Comparison of ENCODE assay signal across 26 cellular contexts in the genomic region with DNA sequence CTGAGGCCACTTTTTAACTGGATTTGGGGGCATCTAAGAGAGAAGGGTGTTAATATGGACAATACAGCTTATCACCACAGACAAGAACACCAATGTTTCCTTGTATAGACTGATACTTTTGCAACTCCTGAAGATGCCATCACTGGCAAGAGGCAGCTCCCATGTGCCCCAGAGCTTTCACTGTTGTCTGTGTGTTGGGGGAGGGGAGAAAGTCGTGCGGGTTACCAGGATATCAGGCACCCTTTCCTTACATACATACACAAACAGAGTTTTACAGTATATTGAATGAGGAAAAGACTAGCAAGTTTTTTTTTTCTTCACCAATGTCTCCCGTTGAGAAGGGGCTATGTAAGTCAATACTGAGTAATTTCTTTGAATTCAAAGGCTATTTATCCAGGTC. TPM values are rescaled to one million over a fixed set of nuclear protein-coding genes. Genes with fewer than 3 reads are reported as not detected.
"Had no signal": no experiment of that assay in that cellular context is flagged by ENCODE, and none has a peak within 500 bp of the region (broad histone marks: within the 10 kb centered on the region; RNA-seq: fewer than 3 reads in every experiment).

No MANE protein-coding gene starts in this region.

- ATAC-seq: activated CD4-positive, CD25-positive, alpha-beta regulatory T cell treated with anti-CD3 and anti-CD28 coated beads, Interleukin-2, amount 50 U/mL, for 24 hours; activated T-cell treated with anti-CD3 and anti-CD28 coated beads, Interleukin-2, amount 50 U/mL, for 72 hours; left lobe of liver; naive thymus-derived CD8-positive, alpha-beta T cell; pancreas; psoas muscle; right cardiac atrium had no signal

- H3K27ac ChIP-seq: neutrophil, pancreas, psoas muscle, thyroid gland, VCaP had no signal

- H3K4me1 ChIP-seq: pancreas had no signal

- H3K4me3 ChIP-seq: lung, pancreas, psoas muscle, thyroid gland had no signal

- H3K36me3 ChIP-seq: neutrophil, pancreas, thyroid gland had no signal

- H3K9me3 ChIP-seq: neutrophil, pancreas, psoas muscle, thyroid gland had no signal

- DNase-seq: activated CD4-positive, alpha-beta memory T cell treated with anti-CD3 and anti-CD28 coated beads, Interleukin-2, amount 10 ng/mL, durations not matched to agents 7 days and 5 days; activated CD4-positive, alpha-beta T cell treated with anti-CD3 and anti-CD28 coated beads, Interleukin-2, amount 10 ng/mL, durations not matched to agents 24 days and 14 days; activated effector memory CD4-positive, alpha-beta T cell treated with Interleukin-2 at 50 U/mL for 16 hours; activated naive CD4-positive, alpha-beta T cell treated with anti-CD3 and anti-CD28 coated beads for 36 hours; activated naive CD8-positive, alpha-beta T cell treated with anti-CD3 and anti-CD28 coated beads, Interleukin-2, amount 10 ng/mL, durations not matched to agents 7 days and 5 days; activated T-cell treated with anti-CD3 and anti-CD28 coated beads, Interleukin-2, amount 50 U/mL, for 72 hours; amniotic stem cell; effector CD4-positive, alpha-beta T cell; foreskin melanocyte; immature natural killer cell; naive thymus-derived CD8-positive, alpha-beta T cell; pancreas; psoas muscle; right cardiac atrium; stimulated activated CD4-positive, alpha-beta T cell treated with anti-CD3 and anti-CD28 coated beads, Interleukin-4, amount 100 ng/mL, for 24 hours; stimulated activated naive CD4-positive, alpha-beta T cell treated with Interleukin-2 at 50 U/mL for 16 hours; substantia nigra; thyroid gland had no signal

RNA-seq across cellular contexts. Expression of a gene that starts 4.1 kb away (rescaled TPM):
- total RNA-seq: activated CD4-positive, alpha-beta memory T cell treated with anti-CD3 and anti-CD28 coated beads, Interleukin-2, amount 10 ng/mL, durations not matched to agents 7 days and 5 days; activated CD4-positive, alpha-beta T cell treated with anti-CD3 and anti-CD28 coated beads, Interleukin-2, amount 10 ng/mL, durations not matched to agents 24 days and 14 days; activated naive CD4-positive, alpha-beta T cell treated with anti-CD3 and anti-CD28 coated beads for 36 hours; activated naive CD8-positive, alpha-beta T cell treated with anti-CD3 and anti-CD28 coated beads, Interleukin-2, amount 10 ng/mL, durations not matched to agents 7 days and 5 days; activated T-cell treated with anti-CD3 and anti-CD28 coated beads, Interleukin-2, amount 50 U/mL, for 72 hours; chondrocyte; epithelial cell of proximal tubule; kidney epithelial cell; left lobe of liver; lung; naive thymus-derived CD8-positive, alpha-beta T cell; pancreas; psoas muscle; right cardiac atrium had no signal
- polyA plus RNA-seq: immature natural killer cell; lung; naive thymus-derived CD8-positive, alpha-beta T cell; psoas muscle; right cardiac atrium had no signal

RNA-seq across cellular contexts. Expression of a gene that starts 23.4 kb away (rescaled TPM):
- total RNA-seq: activated CD4-positive, alpha-beta memory T cell treated with anti-CD3 and anti-CD28 coated beads, Interleukin-2, amount 10 ng/mL, durations not matched to agents 7 days and 5 days; activated CD4-positive, alpha-beta T cell treated with anti-CD3 and anti-CD28 coated beads, Interleukin-2, amount 10 ng/mL, durations not matched to agents 24 days and 14 days; activated naive CD4-positive, alpha-beta T cell treated with anti-CD3 and anti-CD28 coated beads for 36 hours; activated naive CD8-positive, alpha-beta T cell treated with anti-CD3 and anti-CD28 coated beads, Interleukin-2, amount 10 ng/mL, durations not matched to agents 7 days and 5 days; activated T-cell treated with anti-CD3 and anti-CD28 coated beads, Interleukin-2, amount 50 U/mL, for 72 hours; epithelial cell of proximal tubule; kidney epithelial cell; left lobe of liver; naive thymus-derived CD8-positive, alpha-beta T cell; pancreas; psoas muscle; right cardiac atrium had no signal
- polyA plus RNA-seq: immature natural killer cell; naive thymus-derived CD8-positive, alpha-beta T cell; psoas muscle had no signal
